ENCODE assay signal across 25 cellular contexts in the genomic region with DNA sequence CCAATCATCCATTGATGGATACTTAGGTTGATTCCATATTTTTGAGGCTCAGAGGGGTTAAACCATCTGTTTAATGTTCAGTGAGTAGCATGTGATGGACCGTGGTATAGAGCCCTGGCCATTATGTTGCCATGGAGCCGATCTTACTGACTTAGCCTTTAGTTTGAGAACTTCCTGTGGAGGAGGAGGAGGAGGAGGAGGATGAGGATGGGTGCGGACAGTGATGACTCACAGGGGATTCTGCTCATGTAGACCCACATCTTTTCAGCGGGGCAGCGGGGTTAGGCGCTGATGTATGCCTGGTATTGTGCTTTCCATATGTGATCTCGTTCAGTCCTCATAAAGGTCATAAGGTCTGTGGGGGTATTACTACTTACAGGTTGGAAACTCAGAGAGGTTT. TPM values are rescaled to one million over a fixed set of nuclear protein-coding genes. Genes with fewer than 3 reads are reported as not detected.
DNase-seq lines count a peak whose midpoint lies in the region; ATAC-seq, FAIRE-seq and TF ChIP-seq lines count a peak whose summit lies in the region.
"Had no signal": no experiment of that assay in that cellular context is flagged by ENCODE, and none has a peak within 500 bp of the region (broad histone marks: within the 10 kb centered on the region; RNA-seq: fewer than 3 reads in every experiment).

No MANE protein-coding gene starts in this region.

- no peak for FAIRE-seq in urothelium cell line (lab: Jason Lieb, UNC)
- FAIRE-seq: GM12878 had no signal

- H3K4me1 ChIP-seq in left ventricle myocardium inferior = peaks cover 86% of the 10 kb centered on the region
- H3K4me1 ChIP-seq: BE2C, HAP-1 had no signal

- peak overlapping the region; percentile 67 for H3K27ac ChIP-seq in left ventricle myocardium inferior (replicated peaks)

- H3K36me3 ChIP-seq in left ventricle myocardium inferior = peaks cover 12% of the 10 kb centered on the region
- H3K36me3 ChIP-seq: BE2C had no signal

- no peak for TF ChIP-seq CTCF in left ventricle myocardium inferior (IDR thresholded peaks at IDR 0.05; ENCODE audit: borderline replicate concordance)

- ATAC-seq in left ventricle myocardium superior (no peak), GM19324 (IDR thresholded peaks at IDR 0.05; ENCODE audit: low FRiP score, unreplicated experiment) (no peak)
- ATAC-seq: GM12878, GM23338 had no signal

- no peaks in the 10 kb centered on the region for H3K27me3 ChIP-seq in left ventricle myocardium inferior (ENCODE audit: low read depth)
- H3K27me3 ChIP-seq: BE2C had no signal

- intact Hi-C loops in left ventricle myocardium inferior (cut with micrococcal nuclease) (no loop called here), left ventricle myocardium superior (cut with micrococcal nuclease) (no loop called here)

- H3K9me3 ChIP-seq in left ventricle myocardium inferior (replicated peaks) = no peaks in the 10 kb centered on the region
- H3K9me3 ChIP-seq: BE2C, Caco-2, HAP-1 had no signal

- DNase-seq in left ventricle myocardium inferior = no peak
- no peak for DNase-seq in left ventricle myocardium superior
- peak; percentile 26 for DNase-seq in NCI-H226
- DNase-seq in dermis blood vessel endothelial cell = peak; percentile 32
- DNase-seq in urothelium cell line (ENCODE audit: low spot score) = peak; percentile 56
- DNase-seq in cerebellar cortex (ENCODE audit: low spot score) = no peak
- DNase-seq in NCI-H1092 (lab: John Stamatoyannopoulos, UW) = no peak
- DNase-seq: BE2C; Caco-2; CD4-positive, alpha-beta T cell; DMS 273 treated with DMSO at 0.1 percent for 48 hours; DMS79 treated with DMSO at 0.1 percent for 48 hours; Kasumi-1; NCI-H1092 treated with DMSO at 0.1 percent for 48 hours; NCI-H1436 treated with DMSO at 0.1 percent for 48 hours; NCI-H2029; NCI-H526; RPMI8226; SHP77 had no signal

- no peak overlapping the region for H3K4me3 ChIP-seq in left ventricle myocardium inferior
- H3K4me3 ChIP-seq: GM12878, GM23338, HAP-1 had no signal

RNA-seq across cellular contexts. Expression of a gene that starts 13.9 kb away (rescaled TPM):
- total RNA-seq in left ventricle myocardium inferior = 8.4 TPM
- 8.0 TPM for total RNA-seq in left ventricle myocardium superior
- total RNA-seq in dermis blood vessel endothelial cell = 77.5 and 143 TPM in 2 replicates

RNA-seq across cellular contexts. Expression of a gene that starts 41.5 kb away (rescaled TPM):
- 93.2 TPM for total RNA-seq in left ventricle myocardium inferior
- total RNA-seq in left ventricle myocardium superior = 103 TPM
- 35.9 and 44.5 TPM in 2 replicates for total RNA-seq in dermis blood vessel endothelial cell

RNA-seq across cellular contexts. Expression of a gene that starts 55.4 kb away (rescaled TPM):
- total RNA-seq in left ventricle myocardium inferior (not detected), left ventricle myocardium superior (not detected), dermis blood vessel endothelial cell (not detected in 2 replicates)
- total RNA-seq: A673; Caco-2; CD4-positive, alpha-beta T cell; GM12878; GM23338; MCF 10A had no signal

Comparison
In these comparisons a context has a peak if more than half of its experiments do, and no peak if none do; other contexts are left out.
1. DNase-seq: peak in NCI-H226 (single experiment), dermis blood vessel endothelial cell (single experiment) and urothelium cell line (single experiment); none in left ventricle myocardium inferior (single experiment), left ventricle myocardium superior (single experiment), cerebellar cortex (single experiment) and NCI-H1092 (single experiment).